20 cellular contexts compared by ENCODE assay signal in the genomic region with DNA sequence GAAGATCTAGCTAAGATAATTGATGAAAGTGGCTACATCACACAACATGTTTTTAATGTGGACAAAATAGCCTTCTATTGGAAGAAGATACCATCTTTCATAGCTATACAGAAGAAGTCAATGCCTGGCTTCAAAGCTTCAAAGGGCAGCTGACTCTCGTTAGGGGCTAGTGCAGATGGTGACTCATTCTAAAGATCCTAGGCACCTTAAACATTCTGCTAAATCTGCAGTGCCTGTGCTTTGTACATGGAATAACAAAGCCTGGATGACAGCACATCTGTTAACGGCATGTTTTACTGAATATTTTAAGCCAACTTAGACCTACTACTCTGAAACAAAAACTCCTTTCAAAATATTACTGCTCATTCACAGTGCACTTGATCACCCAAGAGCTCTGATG.
"Had no signal": no experiment of that assay in that cellular context is flagged by ENCODE, and none has a peak within 500 bp of the region (broad histone marks: within the 10 kb centered on the region; RNA-seq: fewer than 3 reads in every experiment).

No MANE protein-coding gene starts in this region.

- H3K36me3 Mint-ChIP-seq: activated naive CD8-positive, alpha-beta T cell treated with anti-CD3 and anti-CD28 coated beads for 36 hours; immature natural killer cell; natural killer cell had no signal

- H3K36me3 ChIP-seq: gastrocnemius medialis, heart left ventricle, right atrium auricular region, tibial nerve, uterus had no signal

- H3K27me3 ChIP-seq: gastrocnemius medialis, heart left ventricle, right atrium auricular region, tibial nerve, uterus had no signal

- FAIRE-seq: small intestine had no signal

- H3K4me3 ChIP-seq: gastrocnemius medialis, heart left ventricle, right atrium auricular region, tibial nerve, uterus had no signal

- H3K9me3 ChIP-seq: gastrocnemius medialis, heart left ventricle, right atrium auricular region, tibial nerve, uterus had no signal

- ATAC-seq: gastrocnemius medialis, heart left ventricle, natural killer cell had no signal

- H3K4me3 Mint-ChIP-seq: activated CD4-positive, alpha-beta T cell treated with anti-CD3 and anti-CD28 coated beads, Interleukin-2, amount 10 ng/mL, durations not matched to agents 7 days and 5 days; activated naive CD8-positive, alpha-beta T cell treated with anti-CD3 and anti-CD28 coated beads for 36 hours; dendritic cell treated with granulocyte-macrophage colony-stimulating factor and Interleukin-4, amounts not matched to agents 40 ng/mL and 50 ng/mL, for 4 days; immature natural killer cell; natural killer cell had no signal

- H3K4me1 ChIP-seq: uterus had no signal

- H3K27ac ChIP-seq: gastrocnemius medialis, heart left ventricle, right atrium auricular region, tibial nerve, uterus had no signal

- DNase-seq: activated CD4-positive, alpha-beta T cell treated with anti-CD3 and anti-CD28 coated beads, Interleukin-2, amount 10 ng/mL, durations not matched to agents 7 days and 5 days; activated CD8-positive, alpha-beta memory T cell treated with anti-CD3 and anti-CD28 coated beads, Interleukin-2, amount 50 U/mL, for 48 hours; activated gamma-delta T cell treated with Interleukin-2 at 50 U/mL for 16 hours; activated naive CD8-positive, alpha-beta T cell treated with anti-CD3 and anti-CD28 coated beads for 36 hours; anterior cingulate cortex; cerebellar nuclear complex; gastrocnemius medialis; heart left ventricle; immature natural killer cell; mesendoderm; natural killer cell; nucleus accumbens; small intestine; stimulated activated CD4-positive, alpha-beta T cell treated with anti-CD3 and anti-CD28 coated beads, Interleukin-4, amount 100 ng/mL, for 24 hours; stimulated activated naive CD4-positive, alpha-beta T cell; uterus had no signal

- H3K9me3 Mint-ChIP-seq: activated CD4-positive, alpha-beta T cell treated with anti-CD3 and anti-CD28 coated beads, Interleukin-2, amount 10 ng/mL, durations not matched to agents 7 days and 5 days; activated naive CD8-positive, alpha-beta T cell treated with anti-CD3 and anti-CD28 coated beads for 36 hours; dendritic cell treated with granulocyte-macrophage colony-stimulating factor and Interleukin-4, amounts not matched to agents 40 ng/mL and 50 ng/mL, for 4 days; immature natural killer cell; natural killer cell had no signal

- H3K27ac Mint-ChIP-seq: activated CD4-positive, alpha-beta T cell treated with anti-CD3 and anti-CD28 coated beads, Interleukin-2, amount 10 ng/mL, durations not matched to agents 7 days and 5 days; activated naive CD8-positive, alpha-beta T cell treated with anti-CD3 and anti-CD28 coated beads for 36 hours; dendritic cell treated with granulocyte-macrophage colony-stimulating factor and Interleukin-4, amounts not matched to agents 40 ng/mL and 50 ng/mL, for 4 days; natural killer cell; progenitor cell of endocrine pancreas had no signal

- H3K27me3 Mint-ChIP-seq: activated naive CD8-positive, alpha-beta T cell treated with anti-CD3 and anti-CD28 coated beads for 36 hours had no signal
